ENCODE assay signal across 18 cellular contexts in genomic region chr3:169094204-169094603, GRCh38.
A peak's percentile ranks its signal among the peaks of the same experiment; 100 is the strongest.
DNase-seq lines count a peak whose midpoint lies in the region; ATAC-seq, FAIRE-seq and TF ChIP-seq lines count a peak whose summit lies in the region.
"Had no signal": no experiment of that assay in that cellular context is flagged by ENCODE, and none has a peak within 500 bp of the region (broad histone marks: within the 10 kb centered on the region; RNA-seq: fewer than 3 reads in every experiment).

No MANE protein-coding gene starts in this region.

- in situ Hi-C loops in HepG2 (cut with HindIII; ENCODE audit: extremely low pct_ligation_motif_present, low pct_unique_long_range_greater_than_20kb), result no loop called here

- no peak overlapping the region for H3K27ac Mint-ChIP-seq in HFFc6
- H3K27ac Mint-ChIP-seq: CD4-positive, alpha-beta memory T cell had no signal

- H3K9me3 Mint-ChIP-seq in HFFc6, result no peaks in the 10 kb centered on the region

- TF ChIP-seq EP300 in HepG2 (IDR thresholded peaks at IDR 0.05; ENCODE audit: low read depth in 2 of 2, low read length in 2 of 2) (no peak), HepG2 (CRISPR knock-in tag; IDR thresholded peaks at IDR 0.05; ENCODE audit: borderline replicate concordance) (no peak)

- H3K27ac ChIP-seq in right lobe of liver (no peak overlapping the region), HepG2 (ENCODE audit: extremely low read length, insufficient read depth, low read length) (no peak overlapping the region), body of pancreas (no peak overlapping the region)
- H3K27ac ChIP-seq: A549, C4-2B, HL-60 had no signal

- H2AFZ ChIP-seq in HepG2 (ENCODE audit: low read length), result no peak overlapping the region

- H4K20me1 ChIP-seq in HepG2 (ENCODE audit: insufficient read depth, low read length), result no peaks in the 10 kb centered on the region

- no peak overlapping the region for H3K4me3 ChIP-seq in right lobe of liver
- no peak overlapping the region for H3K4me3 ChIP-seq in HepG2 (replicated peaks in 1 of 3; ENCODE audit: insufficient read depth in 1 of 3, low read depth in 2 of 3, low read length in 3 of 3)
- H3K4me3 ChIP-seq in MG63, result no peak overlapping the region
- H3K4me3 ChIP-seq in body of pancreas, result no peak overlapping the region
- H3K4me3 ChIP-seq: A549 had no signal

- H3K4me2 ChIP-seq in HepG2 (ENCODE audit: low read depth, low read length), result no peak overlapping the region
- H3K4me2 ChIP-seq: A549 had no signal

- no peak for TF ChIP-seq RAD21 in HepG2 (CRISPR knock-in tag; IDR thresholded peaks at IDR 0.05)

- H3K4me1 ChIP-seq in right lobe of liver (no peaks in the 10 kb centered on the region), HepG2 (ENCODE audit: insufficient read depth, low read length) (no peaks in the 10 kb centered on the region), body of pancreas (peaks cover 17% of the 10 kb centered on the region)
- H3K4me1 ChIP-seq: A549, BE2C had no signal

- BruUV-seq in HepG2 (replicated peaks; lab: Mats Ljungman, UMichigan), result no TSS peak

- ATAC-seq in right lobe of liver (peak in 3 of 4 donors; percentile 37 to 71 (median 57)), HepG2 (no peak), body of pancreas (peak; percentile 42)
- ATAC-seq: A549, HCT116 had no signal

- H3K9me3 ChIP-seq in right lobe of liver (no peaks in the 10 kb centered on the region), HepG2 (ENCODE audit: low read length) (no peaks in the 10 kb centered on the region), MG63 (no peaks in the 10 kb centered on the region), body of pancreas (no peaks in the 10 kb centered on the region)
- H3K9me3 ChIP-seq: A549, BE2C had no signal

- TF ChIP-seq CTCF in right lobe of liver (IDR thresholded peaks at IDR 0.05) (no peak), HepG2 (CRISPR knock-in tag; IDR thresholded peaks at IDR 0.05) (no peak), body of pancreas (IDR thresholded peaks at IDR 0.05) (no peak), HFFc6 (IDR thresholded peaks at IDR 0.05) (no peak)

- H3K36me3 ChIP-seq in right lobe of liver (no peaks in the 10 kb centered on the region), HepG2 (replicated peaks in 1 of 2; ENCODE audit: control insufficient read depth in 1 of 2, insufficient read depth in 2 of 2, low read length in 2 of 2) (no peaks in the 10 kb centered on the region), MG63 (no peaks in the 10 kb centered on the region), body of pancreas (replicated peaks in 1 of 2; ENCODE audit: insufficient read depth in 1 of 2, low read depth in 2 of 2) (no peaks in the 10 kb centered on the region)
- H3K36me3 ChIP-seq: BE2C had no signal

- peaks cover 12% of the 10 kb centered on the region; the same call in 1 of the 2 replicates for H3K36me3 Mint-ChIP-seq in HFFc6 (ENCODE audit: low read depth)
- H3K36me3 Mint-ChIP-seq: CD4-positive, alpha-beta memory T cell had no signal

- no peak overlapping the region for H3K4me3 Mint-ChIP-seq in HFFc6
- H3K4me3 Mint-ChIP-seq: CD4-positive, alpha-beta memory T cell had no signal

- H3K4me1 Mint-ChIP-seq in HFFc6 (ENCODE audit: low read depth), result peaks cover 29% of the 10 kb centered on the region
- H3K4me1 Mint-ChIP-seq: CD4-positive, alpha-beta memory T cell had no signal

- TF ChIP-seq POLR2A in right lobe of liver (IDR thresholded peaks at IDR 0.05) (no peak), HepG2 (IDR thresholded peaks at IDR 0.05; ENCODE audit: insufficient read depth in 1 of 2, low read depth in 2 of 2, low read length in 2 of 2) (no peak), body of pancreas (IDR thresholded peaks at IDR 0.05) (no peak), H54 (IDR thresholded peaks at IDR 0.05; ENCODE audit: low read depth, low read length) (no peak)

- POLR2A ChIA-PET in HepG2 (lab: Yijun Ruan, JAX), result no interaction called here

- intact Hi-C loops in right lobe of liver (cut with DNase I), result no loop called here
- intact Hi-C loops in HepG2 (cut with micrococcal nuclease; ENCODE audit: unreplicated experiment), result no loop called here
- intact Hi-C loops in body of pancreas (cut with DNase I), result no loop called here

- DNase-seq in right lobe of liver (no peak), HepG2 (ENCODE audit: low spot score) (no peak), MG63 (peak; percentile 4), body of pancreas (peak in 2 of 4 donors; percentile 22 to 33), HFFc6 (no peak), NOMO-1 treated with DMSO at 0.1 percent for 48 hours (lab: John Stamatoyannopoulos, UW; ENCODE audit: unreplicated experiment) (no peak), H54 (ENCODE audit: insufficient read length, low spot score) (no peak)
- DNase-seq: BE2C; CD4-positive, alpha-beta memory T cell; DND-41; GDM1; IMR-90 had no signal

- H3K27me3 Mint-ChIP-seq in HFFc6 (ENCODE audit: insufficient read depth), result no peaks in the 10 kb centered on the region
- H3K27me3 Mint-ChIP-seq: CD4-positive, alpha-beta memory T cell had no signal

- CTCF ChIA-PET in HepG2 (lab: Yijun Ruan, JAX; ENCODE audit: low intra/inter-chr PET ratio, low total read pairs), result no interaction called here

- H3K79me2 ChIP-seq in HepG2 (ENCODE audit: insufficient read depth, low read length), result no peaks in the 10 kb centered on the region

- no peaks in the 10 kb centered on the region for H3K27me3 ChIP-seq in right lobe of liver
- H3K27me3 ChIP-seq in HepG2 (ENCODE audit: control insufficient read depth in 1 of 2, insufficient read depth in 2 of 2, low read length in 2 of 2), result no peaks in the 10 kb centered on the region
- no peaks in the 10 kb centered on the region for H3K27me3 ChIP-seq in MG63
- H3K27me3 ChIP-seq in body of pancreas, result no peaks in the 10 kb centered on the region

- no peak for FAIRE-seq in HepG2 (lab: Jason Lieb, UNC)
- no peak for FAIRE-seq in H54 (lab: Jason Lieb, UNC)
- FAIRE-seq: GM12892, GM19239 had no signal

- H3K9ac ChIP-seq in HepG2 (ENCODE audit: insufficient read depth, low read depth, low read length), result no peak overlapping the region

TF ChIP-seq in HepG2, 621 proteins besides CTCF, POLR2A, EP300 and RAD21 (continues in another document):
- no peak for TF ChIP-seq ZNF678 (CRISPR knock-in tag; IDR thresholded peaks at IDR 0.05)
- TF ChIP-seq ZNF101 (CRISPR knock-in tag; IDR thresholded peaks at IDR 0.05; ENCODE audit: borderline replicate concordance, low read depth), result no peak
- no peak for TF ChIP-seq ZNF691 (CRISPR knock-in tag; IDR thresholded peaks at IDR 0.05; ENCODE audit: borderline replicate concordance, low read depth)
- no peak for TF ChIP-seq NAIF1 (CRISPR knock-in tag; IDR thresholded peaks at IDR 0.05; ENCODE audit: borderline replicate concordance)
- no peak for TF ChIP-seq ZNF407 (CRISPR knock-in tag; IDR thresholded peaks at IDR 0.05; ENCODE audit: not compliant biosample characterization)
